In genomic region chr7:47846117-47846836, GRCh38 we compare ENCODE assay signal across 14 cellular contexts.
A peak's percentile ranks its signal among the peaks of the same experiment; 100 is the strongest.
DNase-seq lines count a peak whose midpoint lies in the region; ATAC-seq and TF ChIP-seq lines count a peak whose summit lies in the region.
"Had no signal": no experiment of that assay in that cellular context is flagged by ENCODE, and none has a peak within 500 bp of the region (broad histone marks: within the 10 kb centered on the region; RNA-seq: fewer than 3 reads in every experiment).

No MANE protein-coding gene starts in this region.

- no peaks in the 10 kb centered on the region for H3K9me2 ChIP-seq in PC-9 (ENCODE audit: insufficient read depth)

- TF ChIP-seq CTCF in PC-9 (conservative IDR thresholded peaks at IDR 0.05) (no peak), epithelial cell of proximal tubule (conservative IDR thresholded peaks at IDR 0.05; ENCODE audit: low read depth, low read length) (no peak), neural progenitor cell (IDR thresholded peaks at IDR 0.05) (no peak)

- H3K27me3 ChIP-seq in PC-9 (ENCODE audit: insufficient read depth, low read depth): no peaks in the 10 kb centered on the region
- H3K27me3 ChIP-seq in mesenchymal stem cell (ENCODE audit: control insufficient read depth in 1 of 2, insufficient read depth in 1 of 2, low read length in 2 of 2): peaks cover 4 to 22% of the 10 kb centered on the region in 2 experiments
- H3K27me3 ChIP-seq in neural progenitor cell: no peaks in the 10 kb centered on the region
- H3K27me3 ChIP-seq in aorta (ENCODE audit: control insufficient read depth in 1 of 2, insufficient read depth in 2 of 2, low read length in 1 of 2): no peaks in the 10 kb centered on the region
- H3K27me3 ChIP-seq: BLaER1 treated with 17β-estradiol and CSF1 and Interleukin-3, amounts not matched to agents 10 nM and 100 nM had no signal

- H3K9ac ChIP-seq in mesenchymal stem cell (ENCODE audit: low read length): no peak overlapping the region
- H3K9ac ChIP-seq in neural progenitor cell: no peak overlapping the region
- H3K9ac ChIP-seq: BLaER1 treated with 17β-estradiol and CSF1 and Interleukin-3, amounts not matched to agents 10 nM and 100 nM had no signal

- H3K4me1 Mint-ChIP-seq in neural progenitor cell: no peaks in the 10 kb centered on the region
- H3K4me1 Mint-ChIP-seq: activated CD8-positive, alpha-beta memory T cell treated with anti-CD3 and anti-CD28 coated beads, Interleukin-2, amount 10 ng/mL, durations not matched to agents 7 days and 5 days; activated naive CD8-positive, alpha-beta T cell treated with anti-CD3 and anti-CD28 coated beads for 36 hours had no signal

- CTCF ChIA-PET in PC-9 (lab: Charles Lee): no interaction called here

- no peaks in the 10 kb centered on the region for H3K36me3 ChIP-seq in PC-9 (ENCODE audit: low read depth)
- no peaks in the 10 kb centered on the region for H3K36me3 ChIP-seq in mesenchymal stem cell (ENCODE audit: control insufficient read depth in 1 of 2, insufficient read depth in 2 of 2, low read depth in 1 of 2, low read length in 2 of 2)
- H3K36me3 ChIP-seq in neural progenitor cell: no peaks in the 10 kb centered on the region
- no peaks in the 10 kb centered on the region for H3K36me3 ChIP-seq in aorta (ENCODE audit: control insufficient read depth in 1 of 2, insufficient read depth in 2 of 2, low read length in 1 of 2)
- H3K36me3 ChIP-seq: BLaER1 treated with 17β-estradiol and CSF1 and Interleukin-3, amounts not matched to agents 10 nM and 100 nM had no signal

- H4K8ac ChIP-seq in mesenchymal stem cell (ENCODE audit: low read length): peak overlapping the region; percentile 7

- peak overlapping the region; percentile 35 for H2AFZ ChIP-seq in PC-9
- no peak overlapping the region for H2AFZ ChIP-seq in mesenchymal stem cell (ENCODE audit: low read depth, low read length)
- no peak overlapping the region for H2AFZ ChIP-seq in neural progenitor cell (replicated peaks)

- WGBS in mesenchymal stem cell: 43% methylated on average over 7 of the region's 7 CpGs
- WGBS in aorta, 2 donors: 76 to 77% methylated on average over 7 of the region's 7 CpGs

- TSS peak; percentile 76 for BruUV-seq in PC-9 (replicated peaks; lab: Mats Ljungman, UMichigan)

- intact Hi-C loops in PC-9 (cut with micrococcal nuclease; ENCODE audit: unreplicated experiment) (no loop called here), aorta (cut with DNase I) (no loop called here)

- H3K79me1 ChIP-seq in mesenchymal stem cell (replicated peaks; ENCODE audit: low read length, poor library complexity, severe bottlenecking): no peaks in the 10 kb centered on the region

- no peak for ATAC-seq in GM18498 (IDR thresholded peaks at IDR 0.05; ENCODE audit: unreplicated experiment)
- no peak for ATAC-seq in aorta (ENCODE audit: low FRiP score)
- ATAC-seq: activated CD8-positive, alpha-beta memory T cell treated with anti-CD3 and anti-CD28 coated beads, Interleukin-2, amount 10 ng/mL, durations not matched to agents 7 days and 5 days; natural killer cell treated with Interleukin-12 subunit alpha and Interleukin-12 subunit beta and Interleukin-15 and Interleukin-18, amount 100 ng/mL, for 72 hours had no signal

- peak overlapping the region; percentile 58 to 68 for H3K4ac ChIP-seq in mesenchymal stem cell (ENCODE audit: low read depth in 1 of 2, low read length in 2 of 2)

- POLR2A ChIA-PET in PC-9 (lab: Charles Lee; ENCODE audit: unreplicated experiment): interaction anchor here (0.5 kb wide), 1 partner anchor 1609 kb away, joined by 4 read pairs; no protein-coding TSS in a partner anchor

- H2AK5ac ChIP-seq in mesenchymal stem cell (ENCODE audit: low read length, severe bottlenecking): peak overlapping the region; percentile 57

- peaks cover 2% of the 10 kb centered on the region for H3K27me3 Mint-ChIP-seq in neural progenitor cell (ENCODE audit: insufficient read depth, low read depth)
- H3K27me3 Mint-ChIP-seq: activated naive CD8-positive, alpha-beta T cell treated with anti-CD3 and anti-CD28 coated beads for 36 hours had no signal

- H2BK12ac ChIP-seq in mesenchymal stem cell (ENCODE audit: low read length in 2 of 2): peak overlapping the region; percentile 23 to 49

- no peak overlapping the region for H2BK120ac ChIP-seq in mesenchymal stem cell (ENCODE audit: low read depth, low read length)

- H3K27ac Mint-ChIP-seq in neural progenitor cell: no peak overlapping the region
- H3K27ac Mint-ChIP-seq: activated CD8-positive, alpha-beta memory T cell treated with anti-CD3 and anti-CD28 coated beads, Interleukin-2, amount 10 ng/mL, durations not matched to agents 7 days and 5 days; activated naive CD8-positive, alpha-beta T cell treated with anti-CD3 and anti-CD28 coated beads for 36 hours; natural killer cell treated with Interleukin-12 subunit alpha and Interleukin-12 subunit beta and Interleukin-15 and Interleukin-18, amount 100 ng/mL, for 72 hours had no signal

- H3K18ac ChIP-seq in mesenchymal stem cell (ENCODE audit: low read depth in 1 of 2, low read length in 2 of 2): peak overlapping the region; percentile 44

- H3K79me2 ChIP-seq in PC-9 (ENCODE audit: low read depth) (no peaks in the 10 kb centered on the region), neural progenitor cell (ENCODE audit: low read depth) (no peaks in the 10 kb centered on the region)

- peak overlapping the region; percentile 72 for H3K27ac ChIP-seq in PC-9
- no peak overlapping the region for H3K27ac ChIP-seq in mesenchymal stem cell (ENCODE audit: low read length, poor library complexity, severe bottlenecking)
- H3K27ac ChIP-seq in neural progenitor cell: no peak overlapping the region
- no peak overlapping the region for H3K27ac ChIP-seq in aorta (ENCODE audit: low read depth in 1 of 2, low read length in 2 of 2)
- H3K27ac ChIP-seq: BLaER1 treated with 17β-estradiol and CSF1 and Interleukin-3, amounts not matched to agents 10 nM and 100 nM had no signal

- peak overlapping the region; percentile 61 for H4K91ac ChIP-seq in mesenchymal stem cell (ENCODE audit: low read length)

- H3K23ac ChIP-seq in mesenchymal stem cell (ENCODE audit: low read length in 2 of 2): peak overlapping the region in 1 of 2 experiments; percentile 67

- H3K4me1 ChIP-seq in PC-9 (replicated peaks; ENCODE audit: insufficient read depth): peaks cover 46% of the 10 kb centered on the region
- H3K4me1 ChIP-seq in mesenchymal stem cell (ENCODE audit: control insufficient read depth, insufficient read depth, low read depth, low read length): peaks cover 4% of the 10 kb centered on the region
- no peaks in the 10 kb centered on the region for H3K4me1 ChIP-seq in neural progenitor cell
- no peaks in the 10 kb centered on the region for H3K4me1 ChIP-seq in aorta (ENCODE audit: control insufficient read depth in 1 of 2, insufficient read depth in 2 of 2, low read length in 2 of 2)
- H3K4me1 ChIP-seq: BLaER1 treated with 17β-estradiol and CSF1 and Interleukin-3, amounts not matched to agents 10 nM and 100 nM had no signal

- H3F3A ChIP-seq in PC-9 (ENCODE audit: insufficient read depth, low read depth) (peaks cover 30% of the 10 kb centered on the region), neural progenitor cell (ENCODE audit: low read depth) (no peaks in the 10 kb centered on the region)

- H3K4me3 Mint-ChIP-seq in neural progenitor cell: no peak overlapping the region
- H3K4me3 Mint-ChIP-seq: activated CD8-positive, alpha-beta memory T cell treated with anti-CD3 and anti-CD28 coated beads, Interleukin-2, amount 10 ng/mL, durations not matched to agents 7 days and 5 days; activated naive CD8-positive, alpha-beta T cell treated with anti-CD3 and anti-CD28 coated beads for 36 hours; natural killer cell treated with Interleukin-12 subunit alpha and Interleukin-12 subunit beta and Interleukin-15 and Interleukin-18, amount 100 ng/mL, for 72 hours had no signal

- H3K9me3 Mint-ChIP-seq in neural progenitor cell: no peaks in the 10 kb centered on the region
- H3K9me3 Mint-ChIP-seq: activated naive CD8-positive, alpha-beta T cell treated with anti-CD3 and anti-CD28 coated beads for 36 hours; natural killer cell treated with Interleukin-12 subunit alpha and Interleukin-12 subunit beta and Interleukin-15 and Interleukin-18, amount 100 ng/mL, for 72 hours had no signal

- H3K14ac ChIP-seq in mesenchymal stem cell (ENCODE audit: low read length in 2 of 2): peak overlapping the region in 1 of 2 experiments; percentile 44

- H3K9me3 ChIP-seq in PC-9 (ENCODE audit: insufficient read depth, low read depth) (no peaks in the 10 kb centered on the region), mesenchymal stem cell (ENCODE audit: control insufficient read depth, low read length) (no peaks in the 10 kb centered on the region), neural progenitor cell (ENCODE audit: low read depth) (no peaks in the 10 kb centered on the region), aorta (ENCODE audit: control insufficient read depth, low read length) (no peaks in the 10 kb centered on the region)
- H3K9me3 ChIP-seq: BLaER1 treated with 17β-estradiol and CSF1 and Interleukin-3, amounts not matched to agents 10 nM and 100 nM had no signal

- H2BK5ac ChIP-seq in mesenchymal stem cell (ENCODE audit: low read depth, low read length, poor library complexity, severe bottlenecking): no peak overlapping the region

- H3K36me3 Mint-ChIP-seq in neural progenitor cell: no peaks in the 10 kb centered on the region
- H3K36me3 Mint-ChIP-seq: activated CD8-positive, alpha-beta memory T cell treated with anti-CD3 and anti-CD28 coated beads, Interleukin-2, amount 10 ng/mL, durations not matched to agents 7 days and 5 days; activated naive CD8-positive, alpha-beta T cell treated with anti-CD3 and anti-CD28 coated beads for 36 hours; natural killer cell treated with Interleukin-12 subunit alpha and Interleukin-12 subunit beta and Interleukin-15 and Interleukin-18, amount 100 ng/mL, for 72 hours had no signal

- H4K20me1 ChIP-seq in PC-9 (ENCODE audit: insufficient read depth) (no peaks in the 10 kb centered on the region), neural progenitor cell (ENCODE audit: low read depth) (no peaks in the 10 kb centered on the region)
- H4K20me1 ChIP-seq: BLaER1 treated with 17β-estradiol and CSF1 and Interleukin-3, amounts not matched to agents 10 nM and 100 nM had no signal

- peak; percentile 31 for DNase-seq in DMS53 treated with DMSO at 0.1 percent for 48 hours (lab: John Stamatoyannopoulos, UW; ENCODE audit: unreplicated experiment)
- DNase-seq in PC-9: peak; percentile 23 to 96
- DNase-seq in epithelial cell of proximal tubule (ENCODE audit: low read depth): peak; percentile 3
- peak; percentile 72 for DNase-seq in mesenchymal stem cell
- no peak for DNase-seq in GM19240 (ENCODE audit: insufficient read length, low spot score)
- DNase-seq in neural progenitor cell (ENCODE audit: low spot score): no peak
- no peak for DNase-seq in aorta
- DNase-seq: activated CD8-positive, alpha-beta memory T cell treated with anti-CD3 and anti-CD28 coated beads, Interleukin-2, amount 10 ng/mL, durations not matched to agents 7 days and 5 days; activated naive CD8-positive, alpha-beta T cell treated with anti-CD3 and anti-CD28 coated beads for 36 hours; NCI-H2029 treated with DMSO at 0.1 percent for 48 hours; T1000 had no signal

- no peak overlapping the region for H2BK15ac ChIP-seq in mesenchymal stem cell (ENCODE audit: low read depth, poor library complexity, severe bottlenecking)

- H3K4me2 ChIP-seq in PC-9: peak overlapping the region; percentile 60
- no peak overlapping the region for H3K4me2 ChIP-seq in mesenchymal stem cell (ENCODE audit: low read length, poor library complexity, severe bottlenecking)
- no peak overlapping the region for H3K4me2 ChIP-seq in neural progenitor cell
- H3K4me2 ChIP-seq: BLaER1 treated with 17β-estradiol and CSF1 and Interleukin-3, amounts not matched to agents 10 nM and 100 nM had no signal

- peak overlapping the region; percentile 1; the same call in 1 of the 2 replicates for H3K4me3 ChIP-seq in PC-9
- H3K4me3 ChIP-seq in epithelial cell of proximal tubule (ENCODE audit: low read depth, low read length): no peak overlapping the region
- no peak overlapping the region for H3K4me3 ChIP-seq in mesenchymal stem cell (ENCODE audit: insufficient read depth in 1 of 2, low read depth in 1 of 2, low read length in 2 of 2)
- no peak overlapping the region for H3K4me3 ChIP-seq in neural progenitor cell
- no peak overlapping the region for H3K4me3 ChIP-seq in aorta (ENCODE audit: low read length in 2 of 2)
- H3K4me3 ChIP-seq: BLaER1 treated with 17β-estradiol and CSF1 and Interleukin-3, amounts not matched to agents 10 nM and 100 nM had no signal

Comparison
In these comparisons a context has a peak if more than half of its experiments do, and no peak if none do; other contexts are left out.
1. DNase-seq: peak in DMS53 treated with DMSO at 0.1 percent for 48 hours (single experiment), PC-9 (2 of 2), epithelial cell of proximal tubule (single experiment) and mesenchymal stem cell (single experiment); none in GM19240 (single experiment), neural progenitor cell (single experiment) and aorta (0 of 2).